Comparison of ENCODE assay signal across 8 cellular contexts in genomic region chr12:112907415-112908157, GRCh38. TPM values are rescaled to one million over a fixed set of nuclear protein-coding genes. Genes with fewer than 3 reads are reported as not detected.
DNase-seq lines count a peak whose midpoint lies in the region; ATAC-seq, FAIRE-seq and TF ChIP-seq lines count a peak whose summit lies in the region.

No MANE protein-coding gene starts in this region.

- 64 to 79% methylated on average over 7 of the region's 7 CpGs for WGBS in heart right ventricle, 2 donors

- intact Hi-C loops in heart right ventricle (cut with DNase I) = loop anchor here in 1 of 10 donors (1.0 to 10.0 kb wide), 2 partner anchors 30 to 67 kb away; partner anchors contain the start of gene OAS2

- peaks cover 0 to 35% (median 7%) of the 10 kb centered on the region in 9 donors for H3K36me3 ChIP-seq in heart right ventricle
- peaks cover 7 to 23% (median 10%) of the 10 kb centered on the region in 5 donors for H3K36me3 ChIP-seq in subcutaneous abdominal adipose tissue (ENCODE audit: control insufficient read depth in 5 of 5, insufficient read depth in 5 of 5, low read length in 5 of 5)

- H3K27ac ChIP-seq in heart right ventricle = peak overlapping the region in 9 of 10 donors; percentile 38 to 89 (median 64)
- H3K27ac ChIP-seq in subcutaneous abdominal adipose tissue (ENCODE audit: low read depth, low read length) = peak overlapping the region; percentile 77

- H3K4me3 ChIP-seq in heart right ventricle (peak overlapping the region; percentile 18 to 68 (median 60)), subcutaneous abdominal adipose tissue (ENCODE audit: low read depth in 1 of 5, low read length in 5 of 5) (peak overlapping the region; percentile 68 to 96 (median 81))

- peak; percentile 29 for DNase-seq in OCI-M1 (lab: John Stamatoyannopoulos, UW)
- peak in 1 of 2 donors; percentile 10 for DNase-seq in heart right ventricle
- no peak for DNase-seq in islet precursor cell
- DNase-seq in GM19239 (ENCODE audit: insufficient read length, low spot score) = no peak
- no peak for DNase-seq in HPDE6-E6E7 (ENCODE audit: extremely low spot score)

- H3K4me1 ChIP-seq in heart right ventricle = peaks cover 0 to 53% (median 22%) of the 10 kb centered on the region in 9 donors
- peaks cover 15 to 52% (median 48%) of the 10 kb centered on the region in 5 donors for H3K4me1 ChIP-seq in subcutaneous abdominal adipose tissue (ENCODE audit: control insufficient read depth in 5 of 5, insufficient read depth in 5 of 5, low read length in 5 of 5)

- H3K9me3 ChIP-seq in heart right ventricle (peaks cover 0 to 14% (median 10%) of the 10 kb centered on the region in 11 donors), subcutaneous abdominal adipose tissue (ENCODE audit: control insufficient read depth in 5 of 5, low read length in 5 of 5) (peaks cover 2 to 6% (median 4%) of the 10 kb centered on the region in 5 donors)

- no peak for FAIRE-seq in GM19239 (lab: Jason Lieb, UNC)

- H3K9ac ChIP-seq in subcutaneous abdominal adipose tissue (ENCODE audit: low read length in 5 of 5) = peak overlapping the region in 4 of 5 donors; percentile 75 to 99 (median 82)

- H3K27me3 ChIP-seq in heart right ventricle (no peaks in the 10 kb centered on the region), subcutaneous abdominal adipose tissue (ENCODE audit: control insufficient read depth in 5 of 5, insufficient read depth in 4 of 5, low read length in 5 of 5) (no peaks in the 10 kb centered on the region)

- ATAC-seq in GM18520 (IDR thresholded peaks at IDR 0.05; ENCODE audit: unreplicated experiment) (peak; percentile 37), HG02642 (IDR thresholded peaks at IDR 0.05; ENCODE audit: poor library complexity, unreplicated experiment) (peak; percentile 49), heart right ventricle (peak in 7 of 8 donors; percentile 47 to 74 (median 62))

- no peak for TF ChIP-seq CTCF in heart right ventricle (IDR thresholded peaks at IDR 0.05)

RNA-seq across cellular contexts. Expression of gene OAS1, which starts 0.8 kb away (rescaled TPM):
- total RNA-seq in heart right ventricle = 10 to 100 TPM in 4 of 10 donors, 1 to 10 TPM in 6; 4.1 to 20.3 (median 7.2) TPM
- 1 to 10 TPM; 5.4 to 6.5 TPM for polyA plus RNA-seq in heart right ventricle

RNA-seq across cellular contexts. Expression of gene OAS3, which starts 30.7 kb away (rescaled TPM):
- 10 to 100 TPM in 5 of 10 donors, 1 to 10 TPM in 5; 5.9 to 28.0 (median 10.5) TPM for total RNA-seq in heart right ventricle
- polyA plus RNA-seq in heart right ventricle = 1 to 10 TPM; 3.0 to 5.2 TPM
